Comparison of ENCODE assay signal across 21 cellular contexts in genomic region chr7:136523581-136523980, GRCh38.
DNase-seq lines count a peak whose midpoint lies in the region; ATAC-seq and TF ChIP-seq lines count a peak whose summit lies in the region.
"Had no signal": no experiment of that assay in that cellular context is flagged by ENCODE, and none has a peak within 500 bp of the region (broad histone marks: within the 10 kb centered on the region; RNA-seq: fewer than 3 reads in every experiment).

No MANE protein-coding gene starts in this region.

- ATAC-seq in GM18907 (IDR thresholded peaks at IDR 0.05; ENCODE audit: unreplicated experiment), result no peak
- ATAC-seq: activated T-cell treated with anti-CD3 and anti-CD28 coated beads, Interleukin-2, amount 50 U/mL, for 4 hours; naive thymus-derived CD4-positive, alpha-beta T cell had no signal

- no peak for TF ChIP-seq CTCF in epithelial cell of proximal tubule (conservative IDR thresholded peaks at IDR 0.05; ENCODE audit: low read depth, low read length)
- no peak for TF ChIP-seq CTCF in retinal pigment epithelial cell (conservative IDR thresholded peaks at IDR 0.05; ENCODE audit: low read depth, low read length)

- DNase-seq in EL (peak; percentile 77), LHCN-M2 (ENCODE audit: low read depth) (peak; percentile 31), epithelial cell of proximal tubule (ENCODE audit: low read depth) (peak; percentile 40), retinal pigment epithelial cell (ENCODE audit: low read depth) (peak; percentile 91), SHP77 treated with DMSO at 0.1 percent for 48 hours (lab: John Stamatoyannopoulos, UW) (no peak), NOMO-1 (lab: John Stamatoyannopoulos, UW; ENCODE audit: unreplicated experiment in 2 of 2) (no peak), NCI-H526 (lab: John Stamatoyannopoulos, UW) (no peak)
- DNase-seq: activated CD4-positive, alpha-beta T cell treated with anti-CD3 and anti-CD28 coated beads for 4 hours; activated T-cell treated with anti-CD3 and anti-CD28 coated beads, Interleukin-2, amount 50 U/mL, for 4 hours; amniotic stem cell; endodermal cell; head of caudate nucleus; MM.1S; naive thymus-derived CD4-positive, alpha-beta T cell; NCI-H1436 treated with DMSO at 0.1 percent for 48 hours; NCI-H510A treated with DMSO at 0.1 percent for 48 hours; nucleus accumbens; SJCRH30; small intestine; stimulated activated CD4-positive, alpha-beta T cell treated with anti-CD3 and anti-CD28 coated beads, Interleukin-1b, Interleukin-23, amount 100 ng/mL, for 48 hours had no signal

- H3K4me3 ChIP-seq in epithelial cell of proximal tubule (ENCODE audit: low read depth, low read length), result no peak overlapping the region
- H3K4me3 ChIP-seq in retinal pigment epithelial cell (ENCODE audit: low read length), result no peak overlapping the region
- H3K4me3 ChIP-seq: SJCRH30 had no signal

Comparison
In these comparisons a context has a peak if more than half of its experiments do, and no peak if none do; other contexts are left out.
1. DNase-seq: peak in EL (single experiment), LHCN-M2 (single experiment), epithelial cell of proximal tubule (single experiment) and retinal pigment epithelial cell (single experiment); none in SHP77 treated with DMSO at 0.1 percent for 48 hours (single experiment), NOMO-1 (0 of 2) and NCI-H526 (0 of 2).